21 cellular contexts compared by ENCODE assay signal in the genomic region with DNA sequence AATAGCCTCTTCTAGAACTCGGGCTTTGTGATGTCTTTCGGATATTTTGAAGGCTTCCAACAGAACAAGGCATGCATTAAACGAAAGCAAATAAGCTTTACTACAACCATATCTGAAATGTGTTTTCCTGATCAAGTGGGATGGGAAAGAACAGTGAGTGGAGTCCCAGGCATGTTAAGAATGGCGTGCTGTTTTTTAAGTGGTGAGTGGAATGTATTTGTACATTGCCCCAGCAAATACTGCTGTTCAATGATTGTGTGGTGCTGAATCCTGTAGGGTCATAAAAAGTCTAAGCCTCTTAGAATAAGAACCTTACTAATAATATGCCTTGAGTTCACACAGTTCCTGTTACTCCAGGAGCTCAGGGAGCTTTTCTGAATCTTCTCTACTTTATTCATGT. TPM values are rescaled to one million over a fixed set of nuclear protein-coding genes. Genes with fewer than 3 reads are reported as not detected.
DNase-seq lines count a peak whose midpoint lies in the region; ATAC-seq and TF ChIP-seq lines count a peak whose summit lies in the region.
"Had no signal": no experiment of that assay in that cellular context is flagged by ENCODE, and none has a peak within 500 bp of the region (broad histone marks: within the 10 kb centered on the region; RNA-seq: fewer than 3 reads in every experiment).

No MANE protein-coding gene starts in this region.

- no peak for TF ChIP-seq RAD21 in SK-N-SH (IDR thresholded peaks at IDR 0.05; ENCODE audit: low read length)

- TF ChIP-seq EP300 in SK-N-SH (IDR thresholded peaks at IDR 0.05; ENCODE audit: borderline replicate concordance in 1 of 2, low read depth in 1 of 2, low read length in 1 of 2): no peak

- peaks cover 0 to 2% of the 10 kb centered on the region in 2 experiments; a peak in 1 of 4 replicates for H3K4me1 ChIP-seq in SK-N-SH (ENCODE audit: control insufficient read depth in 1 of 2, insufficient read depth in 2 of 2, low read depth in 1 of 2, low read length in 1 of 2)
- H3K4me1 ChIP-seq in gastrocnemius medialis: no peaks in the 10 kb centered on the region
- H3K4me1 ChIP-seq: colonic mucosa, gastroesophageal sphincter, HAP-1, tibial artery had no signal

- H3K4me3 Mint-ChIP-seq in activated naive CD4-positive, alpha-beta T cell treated with anti-CD3 and anti-CD28 coated beads, Interleukin-2, amount 10 ng/mL, durations not matched to agents 7 days and 5 days: no peak overlapping the region
- H3K4me3 Mint-ChIP-seq: activated T-helper 1 cell treated with anti-CD3 and anti-CD28 coated beads, Interleukin-12 subunit alpha, Interleukin-12 subunit beta, Interleukin-2, Interleukin-4 antibody, amounts not matched to agents 30 ng/mL and 10 ng/mL and 1 ng/mL, durations not matched to agents 14 hours and 24 hours and 36 hours; natural killer cell treated with Interleukin-12 subunit alpha and Interleukin-12 subunit beta and Interleukin-15 and Interleukin-18, amount 100 ng/mL, for 72 hours; stimulated activated effector memory CD8-positive, alpha-beta T cell treated with anti-CD3 and anti-CD28 coated beads, Interleukin-12 subunit alpha, Interleukin-12 subunit beta, amount 100 ng/mL, for 72 hours; T-helper 1 cell treated with Interleukin-12 subunit alpha and Interleukin-12 subunit beta and Interleukin-4 antibody, amounts not matched to agents 30 μg/mL and 1 μg/mL, for 36 hours; WTC11 had no signal

- in situ Hi-C loops in gastrocnemius medialis (cut with MboI; ENCODE audit: low sequenced_read_pairs in 4 of 4): no loop called here

- no peaks in the 10 kb centered on the region for H3K4me1 Mint-ChIP-seq in activated naive CD4-positive, alpha-beta T cell treated with anti-CD3 and anti-CD28 coated beads, Interleukin-2, amount 10 ng/mL, durations not matched to agents 7 days and 5 days
- H3K4me1 Mint-ChIP-seq: stimulated activated effector memory CD8-positive, alpha-beta T cell treated with anti-CD3 and anti-CD28 coated beads, Interleukin-12 subunit alpha, Interleukin-12 subunit beta, amount 100 ng/mL, for 72 hours had no signal

- no peak overlapping the region for H3K4me2 ChIP-seq in SK-N-SH

- no peak overlapping the region for H2AFZ ChIP-seq in SK-N-SH (ENCODE audit: low read depth)

- TF ChIP-seq CTCF in SK-N-SH (IDR thresholded peaks at IDR 0.05) (no peak), fibroblast of mammary gland (conservative IDR thresholded peaks at IDR 0.05; ENCODE audit: control insufficient read depth, insufficient read depth, low read depth, low read length) (no peak), gastrocnemius medialis (IDR thresholded peaks at IDR 0.05 in 4 of 5, conservative IDR thresholded peaks at IDR 0.05 in 1 of 5) (no peak)

- POLR2A ChIA-PET in SK-N-SH (lab: Yijun Ruan, JAX): no interaction called here

- H3K36me3 ChIP-seq in SK-N-SH (replicated peaks in 1 of 2; ENCODE audit: control insufficient read depth in 1 of 2, insufficient read depth in 2 of 2, low read length in 1 of 2): no peaks in the 10 kb centered on the region
- no peaks in the 10 kb centered on the region for H3K36me3 ChIP-seq in gastrocnemius medialis
- H3K36me3 ChIP-seq: colonic mucosa, gastroesophageal sphincter, HAP-1, tibial artery had no signal

- DNase-seq in EL (peak; percentile 28), SK-N-SH (no peak), fibroblast of mammary gland (ENCODE audit: low read depth) (peak; percentile 20), renal cortical epithelial cell (ENCODE audit: low read depth) (peak; percentile 38), DMS 273 treated with DMSO at 0.1 percent for 48 hours (lab: John Stamatoyannopoulos, UW) (no peak), gastrocnemius medialis (no peak), retina (no peak)
- no peak for DNase-seq in activated naive CD4-positive, alpha-beta T cell treated with anti-CD3 and anti-CD28 coated beads, Interleukin-2, amount 10 ng/mL, durations not matched to agents 7 days and 5 days
- DNase-seq: C1 segment of cervical spinal cord, colonic mucosa, mammary epithelial cell, NCI-H345, Right ventricle myocardium superior, tibial artery had no signal

- no peak overlapping the region for H3K4me3 ChIP-seq in SK-N-SH (ENCODE audit: low read depth in 2 of 2, low read length in 1 of 2)
- no peak overlapping the region for H3K4me3 ChIP-seq in fibroblast of mammary gland (ENCODE audit: control insufficient read depth, low read depth, low read length)
- H3K4me3 ChIP-seq in gastrocnemius medialis: no peak overlapping the region
- H3K4me3 ChIP-seq: colonic mucosa, gastroesophageal sphincter, HAP-1, tibial artery had no signal

- no peaks in the 10 kb centered on the region for H3K36me3 Mint-ChIP-seq in activated naive CD4-positive, alpha-beta T cell treated with anti-CD3 and anti-CD28 coated beads, Interleukin-2, amount 10 ng/mL, durations not matched to agents 7 days and 5 days
- H3K36me3 Mint-ChIP-seq: natural killer cell treated with Interleukin-12 subunit alpha and Interleukin-12 subunit beta and Interleukin-15 and Interleukin-18, amount 100 ng/mL, for 72 hours; stimulated activated effector memory CD8-positive, alpha-beta T cell treated with anti-CD3 and anti-CD28 coated beads, Interleukin-12 subunit alpha, Interleukin-12 subunit beta, amount 100 ng/mL, for 72 hours; WTC11 had no signal

- no peaks in the 10 kb centered on the region for H3K79me2 ChIP-seq in SK-N-SH (ENCODE audit: insufficient read depth)

- H3K27me3 ChIP-seq in SK-N-SH (ENCODE audit: insufficient read depth) (no peaks in the 10 kb centered on the region), gastrocnemius medialis (no peaks in the 10 kb centered on the region)
- H3K27me3 ChIP-seq: colonic mucosa, gastroesophageal sphincter, tibial artery had no signal

- no peaks in the 10 kb centered on the region for H4K20me1 ChIP-seq in SK-N-SH (ENCODE audit: insufficient read depth)

- WGBS in SK-N-SH (ENCODE audit: low lambda C conversion rate): 88% methylated on average over 4 of the region's 4 CpGs

- peaks cover 19% of the 10 kb centered on the region for H3K27me3 Mint-ChIP-seq in activated naive CD4-positive, alpha-beta T cell treated with anti-CD3 and anti-CD28 coated beads, Interleukin-2, amount 10 ng/mL, durations not matched to agents 7 days and 5 days

- H3K27ac ChIP-seq in SK-N-SH (ENCODE audit: low read depth in 2 of 2, low read length in 1 of 2) (no peak overlapping the region; a peak in 1 of 4 replicates), gastrocnemius medialis (no peak overlapping the region)
- H3K27ac ChIP-seq: colonic mucosa, gastroesophageal sphincter, tibial artery had no signal

- no peak overlapping the region for H3K27ac Mint-ChIP-seq in activated naive CD4-positive, alpha-beta T cell treated with anti-CD3 and anti-CD28 coated beads, Interleukin-2, amount 10 ng/mL, durations not matched to agents 7 days and 5 days
- H3K27ac Mint-ChIP-seq: activated T-helper 1 cell treated with anti-CD3 and anti-CD28 coated beads, Interleukin-12 subunit alpha, Interleukin-12 subunit beta, Interleukin-2, Interleukin-4 antibody, amounts not matched to agents 30 ng/mL and 10 ng/mL and 1 ng/mL, durations not matched to agents 14 hours and 24 hours and 36 hours; natural killer cell treated with Interleukin-12 subunit alpha and Interleukin-12 subunit beta and Interleukin-15 and Interleukin-18, amount 100 ng/mL, for 72 hours; stimulated activated effector memory CD8-positive, alpha-beta T cell treated with anti-CD3 and anti-CD28 coated beads, Interleukin-12 subunit alpha, Interleukin-12 subunit beta, amount 100 ng/mL, for 72 hours; T-helper 1 cell treated with Interleukin-12 subunit alpha and Interleukin-12 subunit beta and Interleukin-4 antibody, amounts not matched to agents 30 μg/mL and 1 μg/mL, for 36 hours; WTC11 had no signal

- no peaks in the 10 kb centered on the region for H3F3A ChIP-seq in SK-N-SH (replicated peaks; ENCODE audit: insufficient read depth)

- intact Hi-C loops in gastrocnemius medialis (cut with DNase I; ENCODE audit: low total_unique reads): no loop called here

- no peaks in the 10 kb centered on the region for H3K9me3 ChIP-seq in SK-N-SH
- no peaks in the 10 kb centered on the region for H3K9me3 ChIP-seq in gastrocnemius medialis
- H3K9me3 ChIP-seq: colonic mucosa, gastroesophageal sphincter, HAP-1, tibial artery had no signal

- no peaks in the 10 kb centered on the region for H3K9me2 ChIP-seq in SK-N-SH

- ATAC-seq in gastrocnemius medialis: no peak
- ATAC-seq: gastroesophageal sphincter; natural killer cell treated with Interleukin-12 subunit alpha and Interleukin-12 subunit beta and Interleukin-15 and Interleukin-18, amount 100 ng/mL, for 72 hours; stimulated activated effector memory CD8-positive, alpha-beta T cell treated with anti-CD3 and anti-CD28 coated beads, Interleukin-12 subunit alpha, Interleukin-12 subunit beta, amount 100 ng/mL, for 72 hours; WTC11 had no signal

- no peaks in the 10 kb centered on the region for H3K9me3 Mint-ChIP-seq in activated naive CD4-positive, alpha-beta T cell treated with anti-CD3 and anti-CD28 coated beads, Interleukin-2, amount 10 ng/mL, durations not matched to agents 7 days and 5 days
- H3K9me3 Mint-ChIP-seq: activated T-helper 1 cell treated with anti-CD3 and anti-CD28 coated beads, Interleukin-12 subunit alpha, Interleukin-12 subunit beta, Interleukin-2, Interleukin-4 antibody, amounts not matched to agents 30 ng/mL and 10 ng/mL and 1 ng/mL, durations not matched to agents 14 hours and 24 hours and 36 hours; natural killer cell treated with Interleukin-12 subunit alpha and Interleukin-12 subunit beta and Interleukin-15 and Interleukin-18, amount 100 ng/mL, for 72 hours; stimulated activated effector memory CD8-positive, alpha-beta T cell treated with anti-CD3 and anti-CD28 coated beads, Interleukin-12 subunit alpha, Interleukin-12 subunit beta, amount 100 ng/mL, for 72 hours; T-helper 1 cell treated with Interleukin-12 subunit alpha and Interleukin-12 subunit beta and Interleukin-4 antibody, amounts not matched to agents 30 μg/mL and 1 μg/mL, for 36 hours; WTC11 had no signal

- CTCF ChIA-PET in SK-N-SH (lab: Yijun Ruan, JAX): interaction anchor here (0.6 to 27.1 kb wide), 6 partner anchors 14 to 140 kb away, joined by 3 to 519 read pairs (median 4); a partner anchor contains a TSS
- CTCF ChIA-PET in activated naive CD4-positive, alpha-beta T cell treated with anti-CD3 and anti-CD28 coated beads, Interleukin-2, amount 10 ng/mL, durations not matched to agents 7 days and 5 days (lab: Charles Lee): interaction anchor here (0.9 to 1.4 kb wide), 2 partner anchors 12 to 79 kb away, joined by 4 read pairs; no protein-coding TSS in a partner anchor

- no peak for TF ChIP-seq POLR2A in gastrocnemius medialis (IDR thresholded peaks at IDR 0.05)

- no peak overlapping the region for H3K9ac ChIP-seq in SK-N-SH

RNA-seq across cellular contexts. Expression of a gene that starts 52.5 kb away (rescaled TPM):
- not detected in 2 replicates for polyA plus RNA-seq in SK-N-SH (2012; rRNA removed)
- polyA plus RNA-seq in SK-N-SH (2012; cell fraction: cytosol; rRNA removed): not detected in 2 replicates
- polyA plus RNA-seq in SK-N-SH (2012; cell fraction: nucleus; rRNA removed): not detected in 2 replicates
- total RNA-seq in renal cortical epithelial cell (0.20 TPM in 1 of 2 replicates, not detected in the other), gastrocnemius medialis (10 to 100 TPM in 1 of 4 donors, 1 to 10 TPM in 3; 1.6 to 32.9 (median 5.2) TPM)
- polyA plus RNA-seq: mammary epithelial cell had no signal

Comparison
In these comparisons a context has a peak if more than half of its experiments do, and no peak if none do; other contexts are left out.
1. DNase-seq: peak in EL (single experiment), fibroblast of mammary gland (single experiment) and renal cortical epithelial cell (single experiment); none in SK-N-SH (single experiment), DMS 273 treated with DMSO at 0.1 percent for 48 hours (single experiment), gastrocnemius medialis (0 of 2), activated naive CD4-positive, alpha-beta T cell treated with anti-CD3 and anti-CD28 coated beads, Interleukin-2, amount 10 ng/mL, durations not matched to agents 7 days and 5 days (single experiment) and retina (single experiment).